ENCODE assay signal across 25 cellular contexts in genomic region chr17:5138616-5139453, GRCh38. TPM values are rescaled to one million over a fixed set of nuclear protein-coding genes. Genes with fewer than 3 reads are reported as not detected.
"Had no signal": no experiment of that assay in that cellular context is flagged by ENCODE, and none has a peak within 500 bp of the region (broad histone marks: within the 10 kb centered on the region; RNA-seq: fewer than 3 reads in every experiment).

No MANE protein-coding gene starts in this region.

- H3K36me3 ChIP-seq: SJCRH30 had no signal

- H3K4me1 ChIP-seq: SJCRH30 had no signal

- H3K27me3 Mint-ChIP-seq: activated CD8-positive, alpha-beta T cell treated with anti-CD3 and anti-CD28 coated beads for 36 hours; activated naive CD8-positive, alpha-beta T cell; activated T-cell treated with anti-CD3 and anti-CD28 coated beads, Interleukin-2, amount 50 U/mL, for 24 hours had no signal

- H3K9me3 ChIP-seq: SJCRH30, SK-N-SH had no signal

- H3K4me3 ChIP-seq: SJCRH30 had no signal

- H3K9ac ChIP-seq: SK-N-SH had no signal

- H3K27ac ChIP-seq: SJCRH30, VCaP had no signal

- H3K27ac Mint-ChIP-seq: activated CD8-positive, alpha-beta T cell treated with anti-CD3 and anti-CD28 coated beads for 36 hours; activated naive CD4-positive, alpha-beta T cell treated with anti-CD3 and anti-CD28 coated beads for 36 hours; activated naive CD8-positive, alpha-beta T cell; activated T-cell treated with anti-CD3 and anti-CD28 coated beads, Interleukin-2, amount 50 U/mL, for 24 hours had no signal

- H3K9me3 Mint-ChIP-seq: activated CD8-positive, alpha-beta T cell treated with anti-CD3 and anti-CD28 coated beads for 36 hours; activated naive CD4-positive, alpha-beta T cell treated with anti-CD3 and anti-CD28 coated beads for 36 hours; activated T-cell treated with anti-CD3 and anti-CD28 coated beads, Interleukin-2, amount 50 U/mL, for 24 hours; brain had no signal

- H3K4me1 Mint-ChIP-seq: brain had no signal

- DNase-seq: activated CD4-positive, CD25-positive, alpha-beta regulatory T cell; activated CD8-positive, alpha-beta T cell treated with anti-CD3 and anti-CD28 coated beads for 36 hours; activated effector memory CD4-positive, alpha-beta T cell treated with anti-CD3 and anti-CD28 coated beads, Interleukin-2, amount 50 U/mL, for 16 hours; activated naive CD4-positive, alpha-beta T cell treated with anti-CD3 and anti-CD28 coated beads for 36 hours; activated T-cell treated with anti-CD3 and anti-CD28 coated beads, Interleukin-2, amount 50 U/mL, for 24 hours; amygdala; Karpas-422; MM.1S; NCI-H1105; NCI-H1436; NCI-H1694 treated with DMSO at 0.1 percent for 48 hours; NCI-H2081; NCI-H510A treated with DMSO at 0.1 percent for 48 hours; NCI-H69; NK-92 treated with Interleukin-12 subunit alpha and Interleukin-12 subunit beta, amount 100 ng/mL, for 24 hours; OCI-M1; Right ventricle myocardium superior; RPMI8226; SJCRH30; SK-N-SH; T-helper 1 cell had no signal

- H3K4me2 ChIP-seq: SK-N-SH had no signal

- ATAC-seq: activated CD8-positive, alpha-beta T cell treated with anti-CD3 and anti-CD28 coated beads for 36 hours; Panc1 had no signal

- H3K4me3 Mint-ChIP-seq: activated CD8-positive, alpha-beta T cell treated with anti-CD3 and anti-CD28 coated beads for 36 hours; activated naive CD4-positive, alpha-beta T cell treated with anti-CD3 and anti-CD28 coated beads for 36 hours; activated naive CD8-positive, alpha-beta T cell; activated T-cell treated with anti-CD3 and anti-CD28 coated beads, Interleukin-2, amount 50 U/mL, for 24 hours; brain had no signal

- H3K27me3 ChIP-seq: SJCRH30 had no signal

- H3K36me3 Mint-ChIP-seq: activated naive CD8-positive, alpha-beta T cell; brain had no signal

RNA-seq across cellular contexts. Expression of gene USP6, which starts 23.0 kb away (rescaled TPM):
- total RNA-seq: Right ventricle myocardium superior, SJCRH30 had no signal
- polyA plus RNA-seq: SK-N-SH had no signal
